1 cellular context compared by ENCODE assay signal in the genomic region with DNA sequence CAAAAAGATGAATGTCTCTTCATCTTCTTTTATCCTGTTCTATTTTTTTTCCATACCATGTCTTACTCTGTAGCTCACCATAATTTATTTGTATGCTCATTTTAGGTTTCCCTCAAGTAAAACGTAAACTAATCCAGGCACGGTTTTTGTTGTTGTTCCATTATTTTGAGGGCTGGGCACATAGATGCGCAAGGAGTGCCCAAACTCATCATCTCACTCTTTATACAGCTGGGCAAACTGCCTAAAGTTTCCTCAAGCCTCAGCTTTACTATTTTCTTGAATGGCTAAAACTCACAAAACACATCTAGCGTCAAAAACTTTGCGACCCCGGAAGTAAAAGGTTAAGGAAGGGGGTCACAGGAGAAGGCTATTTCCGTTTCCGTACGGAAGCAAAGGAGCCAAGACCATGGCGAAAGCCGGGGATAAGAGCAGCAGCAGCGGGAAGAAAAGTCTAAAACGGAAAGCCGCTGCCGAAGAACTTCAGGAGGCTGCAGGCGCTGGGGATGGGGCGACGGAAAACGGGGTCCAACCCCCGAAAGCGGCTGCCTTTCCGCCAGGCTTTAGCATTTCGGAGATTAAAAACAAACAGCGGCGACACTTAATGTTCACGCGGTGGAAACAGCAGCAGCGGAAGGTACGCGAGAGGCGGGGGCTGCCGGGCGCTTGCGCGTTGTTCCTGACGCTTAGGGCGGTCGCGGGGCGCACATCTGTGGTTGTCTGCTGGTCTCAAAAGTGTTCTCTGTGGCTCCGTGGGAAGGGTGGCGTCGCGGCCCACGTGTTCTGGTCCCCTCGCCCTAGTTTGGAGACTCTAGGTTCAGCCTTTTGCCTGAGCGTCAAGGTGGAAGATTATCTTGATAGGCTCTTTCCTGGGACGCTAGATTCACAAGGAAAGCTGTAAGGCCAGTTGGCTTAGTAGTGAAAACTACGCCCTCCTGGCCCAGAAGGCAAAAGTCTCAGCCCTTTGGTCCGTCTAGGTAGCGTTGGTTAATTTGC.
TF ChIP-seq lines count a peak whose summit lies in the region.

A gene with protein sequence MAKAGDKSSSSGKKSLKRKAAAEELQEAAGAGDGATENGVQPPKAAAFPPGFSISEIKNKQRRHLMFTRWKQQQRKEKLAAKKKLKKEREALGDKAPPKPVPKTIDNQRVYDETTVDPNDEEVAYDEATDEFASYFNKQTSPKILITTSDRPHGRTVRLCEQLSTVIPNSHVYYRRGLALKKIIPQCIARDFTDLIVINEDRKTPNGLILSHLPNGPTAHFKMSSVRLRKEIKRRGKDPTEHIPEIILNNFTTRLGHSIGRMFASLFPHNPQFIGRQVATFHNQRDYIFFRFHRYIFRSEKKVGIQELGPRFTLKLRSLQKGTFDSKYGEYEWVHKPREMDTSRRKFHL (plus strand): TSS at position 391 of the 993 bp plus-strand sequence. CDS start 16 bp downstream, at position 407.

TF ChIP-seq in HepG2, 621 proteins besides CTCF, POLR2A, EP300 and RAD21 (continued from another document and continues in another):
- TF ChIP-seq, protein P1, sequence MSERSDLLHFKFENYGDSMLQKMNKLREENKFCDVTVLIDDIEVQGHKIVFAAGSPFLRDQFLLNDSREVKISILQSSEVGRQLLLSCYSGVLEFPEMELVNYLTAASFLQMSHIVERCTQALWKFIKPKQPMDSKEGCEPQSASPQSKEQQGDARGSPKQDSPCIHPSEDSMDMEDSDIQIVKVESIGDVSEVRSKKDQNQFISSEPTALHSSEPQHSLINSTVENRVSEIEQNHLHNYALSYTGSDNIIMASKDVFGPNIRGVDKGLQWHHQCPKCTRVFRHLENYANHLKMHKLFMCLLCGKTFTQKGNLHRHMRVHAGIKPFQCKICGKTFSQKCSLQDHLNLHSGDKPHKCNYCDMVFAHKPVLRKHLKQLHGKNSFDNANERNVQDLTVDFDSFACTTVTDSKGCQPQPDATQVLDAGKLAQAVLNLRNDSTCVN (CRISPR knock-in tag; IDR thresholded peaks at IDR 0.05; ENCODE audit: borderline replicate concordance) = peak; percentile 54; the same call in 1 of the 2 replicates
- peak; percentile 72; the same call in 1 of the 2 replicates for TF ChIP-seq AHR (CRISPR knock-in tag; IDR thresholded peaks at IDR 0.05)
- no peak for TF ChIP-seq ZNF17 (CRISPR knock-in tag; IDR thresholded peaks at IDR 0.05)
- TF ChIP-seq RBM22 (optimal IDR thresholded peaks at IDR 0.05; ENCODE audit: low read length) = peak; percentile 72
- TF ChIP-seq, protein P2, sequence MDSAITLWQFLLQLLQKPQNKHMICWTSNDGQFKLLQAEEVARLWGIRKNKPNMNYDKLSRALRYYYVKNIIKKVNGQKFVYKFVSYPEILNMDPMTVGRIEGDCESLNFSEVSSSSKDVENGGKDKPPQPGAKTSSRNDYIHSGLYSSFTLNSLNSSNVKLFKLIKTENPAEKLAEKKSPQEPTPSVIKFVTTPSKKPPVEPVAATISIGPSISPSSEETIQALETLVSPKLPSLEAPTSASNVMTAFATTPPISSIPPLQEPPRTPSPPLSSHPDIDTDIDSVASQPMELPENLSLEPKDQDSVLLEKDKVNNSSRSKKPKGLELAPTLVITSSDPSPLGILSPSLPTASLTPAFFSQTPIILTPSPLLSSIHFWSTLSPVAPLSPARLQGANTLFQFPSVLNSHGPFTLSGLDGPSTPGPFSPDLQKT (CRISPR knock-in tag; IDR thresholded peaks at IDR 0.05; ENCODE audit: borderline replicate concordance) = 0 out of 2 replicates have a peak, but pooled peaks have one; percentile 37
- no peak for TF ChIP-seq MYNN (CRISPR knock-in tag; IDR thresholded peaks at IDR 0.05; ENCODE audit: low read depth)
- no peak for TF ChIP-seq GFI1 (CRISPR knock-in tag; IDR thresholded peaks at IDR 0.05; ENCODE audit: borderline replicate concordance)
- TF ChIP-seq, protein P3, sequence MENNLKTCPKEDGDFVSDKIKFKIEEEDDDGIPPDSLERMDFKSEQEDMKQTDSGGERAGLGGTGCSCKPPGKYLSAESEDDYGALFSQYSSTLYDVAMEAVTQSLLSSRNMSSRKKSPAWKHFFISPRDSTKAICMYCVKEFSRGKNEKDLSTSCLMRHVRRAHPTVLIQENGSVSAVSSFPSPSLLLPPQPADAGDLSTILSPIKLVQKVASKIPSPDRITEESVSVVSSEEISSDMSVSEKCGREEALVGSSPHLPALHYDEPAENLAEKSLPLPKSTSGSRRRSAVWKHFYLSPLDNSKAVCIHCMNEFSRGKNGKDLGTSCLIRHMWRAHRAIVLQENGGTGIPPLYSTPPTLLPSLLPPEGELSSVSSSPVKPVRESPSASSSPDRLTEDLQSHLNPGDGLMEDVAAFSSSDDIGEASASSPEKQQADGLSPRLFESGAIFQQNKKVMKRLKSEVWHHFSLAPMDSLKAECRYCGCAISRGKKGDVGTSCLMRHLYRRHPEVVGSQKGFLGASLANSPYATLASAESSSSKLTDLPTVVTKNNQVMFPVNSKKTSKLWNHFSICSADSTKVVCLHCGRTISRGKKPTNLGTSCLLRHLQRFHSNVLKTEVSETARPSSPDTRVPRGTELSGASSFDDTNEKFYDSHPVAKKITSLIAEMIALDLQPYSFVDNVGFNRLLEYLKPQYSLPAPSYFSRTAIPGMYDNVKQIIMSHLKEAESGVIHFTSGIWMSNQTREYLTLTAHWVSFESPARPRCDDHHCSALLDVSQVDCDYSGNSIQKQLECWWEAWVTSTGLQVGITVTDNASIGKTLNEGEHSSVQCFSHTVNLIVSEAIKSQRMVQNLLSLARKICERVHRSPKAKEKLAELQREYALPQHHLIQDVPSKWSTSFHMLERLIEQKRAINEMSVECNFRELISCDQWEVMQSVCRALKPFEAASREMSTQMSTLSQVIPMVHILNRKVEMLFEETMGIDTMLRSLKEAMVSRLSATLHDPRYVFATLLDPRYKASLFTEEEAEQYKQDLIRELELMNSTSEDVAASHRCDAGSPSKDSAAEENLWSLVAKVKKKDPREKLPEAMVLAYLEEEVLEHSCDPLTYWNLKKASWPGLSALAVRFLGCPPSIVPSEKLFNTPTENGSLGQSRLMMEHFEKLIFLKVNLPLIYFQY (CRISPR knock-in tag; IDR thresholded peaks at IDR 0.05; ENCODE audit: borderline replicate concordance) = peak; percentile 30; the same call in 1 of the 2 replicates
- TF ChIP-seq, protein P4, sequence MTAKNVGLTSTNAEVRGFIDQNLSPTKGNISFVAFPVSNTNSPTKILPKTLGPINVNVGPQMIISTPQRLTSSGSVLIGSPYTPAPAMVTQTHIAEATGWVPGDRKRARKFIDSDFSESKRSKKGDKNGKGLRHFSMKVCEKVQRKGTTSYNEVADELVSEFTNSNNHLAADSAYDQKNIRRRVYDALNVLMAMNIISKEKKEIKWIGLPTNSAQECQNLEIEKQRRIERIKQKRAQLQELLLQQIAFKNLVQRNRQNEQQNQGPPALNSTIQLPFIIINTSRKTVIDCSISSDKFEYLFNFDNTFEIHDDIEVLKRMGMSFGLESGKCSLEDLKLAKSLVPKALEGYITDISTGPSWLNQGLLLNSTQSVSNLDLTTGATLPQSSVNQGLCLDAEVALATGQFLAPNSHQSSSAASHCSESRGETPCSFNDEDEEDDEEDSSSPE (CRISPR knock-in tag; IDR thresholded peaks at IDR 0.05) = 0 out of 2 replicates have a peak, but pooled peaks have one; percentile 31
- TF ChIP-seq MTA1 (CRISPR knock-in tag; IDR thresholded peaks at IDR 0.05; ENCODE audit: borderline replicate concordance) = peak; percentile 33; the same call in 1 of the 2 replicates
- peak; percentile 96 for TF ChIP-seq LCORL (IDR thresholded peaks at IDR 0.05)
- TF ChIP-seq LCORL (CRISPR knock-in tag; IDR thresholded peaks at IDR 0.05) = 0 out of 2 replicates have a peak, but pooled peaks have one; percentile 39
- TF ChIP-seq, protein P5, sequence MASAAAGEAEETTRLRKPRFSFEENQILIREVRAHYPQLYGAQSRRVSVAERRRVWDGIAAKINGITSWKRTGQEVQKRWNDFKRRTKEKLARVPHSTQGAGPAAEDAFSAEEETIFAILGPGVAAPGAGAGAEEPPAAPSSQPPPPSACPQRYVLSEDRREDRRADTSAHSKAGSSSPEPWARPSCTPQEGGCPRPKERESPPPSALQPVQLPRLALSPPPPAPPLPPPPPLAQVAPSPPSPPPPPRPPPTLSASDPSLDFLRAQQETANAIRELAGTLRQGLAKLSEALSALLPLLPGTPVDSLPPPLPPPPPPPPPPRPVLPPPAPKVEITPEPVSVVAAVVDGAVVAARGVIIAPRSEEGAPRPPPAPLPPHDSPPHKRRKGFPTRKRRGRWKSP (CRISPR knock-in tag; IDR thresholded peaks at IDR 0.05) = peak; percentile 57; the same call in 1 of the 2 replicates
- TF ChIP-seq ZNF44 (CRISPR knock-in tag; IDR thresholded peaks at IDR 0.05) = peak; percentile 92
- TF ChIP-seq TBX2 (CRISPR knock-in tag; IDR thresholded peaks at IDR 0.05; ENCODE audit: borderline replicate concordance) = peak; percentile 62; the same call in 1 of the 2 replicates
- TF ChIP-seq ZBTB7B (CRISPR knock-in tag; IDR thresholded peaks at IDR 0.05) = peak; percentile 80; the same call in 1 of the 2 replicates
- TF ChIP-seq ETV5 (CRISPR knock-in tag; IDR thresholded peaks at IDR 0.05; ENCODE audit: borderline replicate concordance) = peak; percentile 58
- TF ChIP-seq, protein P6, sequence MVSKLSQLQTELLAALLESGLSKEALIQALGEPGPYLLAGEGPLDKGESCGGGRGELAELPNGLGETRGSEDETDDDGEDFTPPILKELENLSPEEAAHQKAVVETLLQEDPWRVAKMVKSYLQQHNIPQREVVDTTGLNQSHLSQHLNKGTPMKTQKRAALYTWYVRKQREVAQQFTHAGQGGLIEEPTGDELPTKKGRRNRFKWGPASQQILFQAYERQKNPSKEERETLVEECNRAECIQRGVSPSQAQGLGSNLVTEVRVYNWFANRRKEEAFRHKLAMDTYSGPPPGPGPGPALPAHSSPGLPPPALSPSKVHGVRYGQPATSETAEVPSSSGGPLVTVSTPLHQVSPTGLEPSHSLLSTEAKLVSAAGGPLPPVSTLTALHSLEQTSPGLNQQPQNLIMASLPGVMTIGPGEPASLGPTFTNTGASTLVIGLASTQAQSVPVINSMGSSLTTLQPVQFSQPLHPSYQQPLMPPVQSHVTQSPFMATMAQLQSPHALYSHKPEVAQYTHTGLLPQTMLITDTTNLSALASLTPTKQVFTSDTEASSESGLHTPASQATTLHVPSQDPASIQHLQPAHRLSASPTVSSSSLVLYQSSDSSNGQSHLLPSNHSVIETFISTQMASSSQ (IDR thresholded peaks at IDR 0.05; ENCODE audit: low read depth) = peak; percentile 11; the same call in 1 of the 2 replicates
- TF ChIP-seq, protein P6 (CRISPR knock-in tag; IDR thresholded peaks at IDR 0.05; ENCODE audit: borderline replicate concordance) = 0 out of 2 replicates have a peak, but pooled peaks have one; percentile 31
- no peak for TF ChIP-seq FOXA1 (IDR thresholded peaks at IDR 0.05)
- TF ChIP-seq FOXA1 (CRISPR knock-in tag; IDR thresholded peaks at IDR 0.05) = no peak
- peak; percentile 89 for TF ChIP-seq POLR2AphosphoS5 (IDR thresholded peaks at IDR 0.05; ENCODE audit: low read depth, low read length)
- peak; percentile 69 for TF ChIP-seq ZNF501 (CRISPR knock-in tag; IDR thresholded peaks at IDR 0.05)
- TF ChIP-seq HOXA9 (CRISPR knock-in tag; IDR thresholded peaks at IDR 0.05; ENCODE audit: borderline replicate concordance) = peak; percentile 91; the same call in 1 of the 2 replicates
- peak; percentile 73; the same call in 1 of the 2 replicates for TF ChIP-seq KLF15 (CRISPR knock-in tag; IDR thresholded peaks at IDR 0.05; ENCODE audit: borderline replicate concordance)
- no peak for TF ChIP-seq SOX6 (IDR thresholded peaks at IDR 0.05)
- TF ChIP-seq SOX6 (CRISPR knock-in tag; IDR thresholded peaks at IDR 0.05) = peak; percentile 51
- TF ChIP-seq, protein P7, sequence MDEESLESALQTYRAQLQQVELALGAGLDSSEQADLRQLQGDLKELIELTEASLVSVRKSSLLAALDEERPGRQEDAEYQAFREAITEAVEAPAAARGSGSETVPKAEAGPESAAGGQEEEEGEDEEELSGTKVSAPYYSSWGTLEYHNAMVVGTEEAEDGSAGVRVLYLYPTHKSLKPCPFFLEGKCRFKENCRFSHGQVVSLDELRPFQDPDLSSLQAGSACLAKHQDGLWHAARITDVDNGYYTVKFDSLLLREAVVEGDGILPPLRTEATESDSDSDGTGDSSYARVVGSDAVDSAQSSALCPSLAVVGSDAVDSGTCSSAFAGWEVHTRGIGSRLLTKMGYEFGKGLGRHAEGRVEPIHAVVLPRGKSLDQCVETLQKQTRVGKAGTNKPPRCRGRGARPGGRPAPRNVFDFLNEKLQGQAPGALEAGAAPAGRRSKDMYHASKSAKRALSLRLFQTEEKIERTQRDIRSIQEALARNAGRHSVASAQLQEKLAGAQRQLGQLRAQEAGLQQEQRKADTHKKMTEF (CRISPR knock-in tag; IDR thresholded peaks at IDR 0.05) = peak; percentile 84; the same call in 1 of the 2 replicates
- 0 out of 2 replicates have a peak, but pooled peaks have one; percentile 41 for TF ChIP-seq NR2F6 (IDR thresholded peaks at IDR 0.05)
- TF ChIP-seq NR2F6 (CRISPR knock-in tag; IDR thresholded peaks at IDR 0.05) = no peak; the same call in 1 of the 2 replicates
- TF ChIP-seq, protein P8, sequence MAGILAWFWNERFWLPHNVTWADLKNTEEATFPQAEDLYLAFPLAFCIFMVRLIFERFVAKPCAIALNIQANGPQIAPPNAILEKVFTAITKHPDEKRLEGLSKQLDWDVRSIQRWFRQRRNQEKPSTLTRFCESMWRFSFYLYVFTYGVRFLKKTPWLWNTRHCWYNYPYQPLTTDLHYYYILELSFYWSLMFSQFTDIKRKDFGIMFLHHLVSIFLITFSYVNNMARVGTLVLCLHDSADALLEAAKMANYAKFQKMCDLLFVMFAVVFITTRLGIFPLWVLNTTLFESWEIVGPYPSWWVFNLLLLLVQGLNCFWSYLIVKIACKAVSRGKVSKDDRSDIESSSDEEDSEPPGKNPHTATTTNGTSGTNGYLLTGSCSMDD (CRISPR knock-in tag; IDR thresholded peaks at IDR 0.05) = no peak
- no peak for TF ChIP-seq MEF2D (CRISPR knock-in tag; IDR thresholded peaks at IDR 0.05)
- TF ChIP-seq SIN3A (IDR thresholded peaks at IDR 0.05; ENCODE audit: borderline replicate concordance, low read depth, low read length) = 0 out of 2 replicates have a peak, but pooled peaks have one; percentile 20
- TF ChIP-seq ZNF572 (CRISPR knock-in tag; IDR thresholded peaks at IDR 0.05) = no peak
- no peak for TF ChIP-seq ZNF549 (CRISPR knock-in tag; IDR thresholded peaks at IDR 0.05)
- TF ChIP-seq, protein P9, sequence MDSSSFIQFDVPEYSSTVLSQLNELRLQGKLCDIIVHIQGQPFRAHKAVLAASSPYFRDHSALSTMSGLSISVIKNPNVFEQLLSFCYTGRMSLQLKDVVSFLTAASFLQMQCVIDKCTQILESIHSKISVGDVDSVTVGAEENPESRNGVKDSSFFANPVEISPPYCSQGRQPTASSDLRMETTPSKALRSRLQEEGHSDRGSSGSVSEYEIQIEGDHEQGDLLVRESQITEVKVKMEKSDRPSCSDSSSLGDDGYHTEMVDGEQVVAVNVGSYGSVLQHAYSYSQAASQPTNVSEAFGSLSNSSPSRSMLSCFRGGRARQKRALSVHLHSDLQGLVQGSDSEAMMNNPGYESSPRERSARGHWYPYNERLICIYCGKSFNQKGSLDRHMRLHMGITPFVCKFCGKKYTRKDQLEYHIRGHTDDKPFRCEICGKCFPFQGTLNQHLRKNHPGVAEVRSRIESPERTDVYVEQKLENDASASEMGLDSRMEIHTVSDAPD (CRISPR knock-in tag; IDR thresholded peaks at IDR 0.05) = no peak
